1 cellular context compared by ENCODE assay signal in genomic region chr9:110114086-110114887, GRCh38.
TF ChIP-seq lines count a peak whose summit lies in the region.

No MANE protein-coding gene starts in this region.

TF ChIP-seq in H1, 55 proteins besides CTCF, POLR2A, EP300 and RAD21 (continued from another document):
- TF ChIP-seq RBBP5 (IDR thresholded peaks at IDR 0.05; ENCODE audit: borderline replicate concordance, low read depth, low read length): no peak
- no peak for TF ChIP-seq MAFK (IDR thresholded peaks at IDR 0.05; ENCODE audit: low read depth, low read length)
- TF ChIP-seq HDAC6 (IDR thresholded peaks at IDR 0.05; ENCODE audit: low read depth, low read length): no peak
- no peak for TF ChIP-seq SP4 (IDR thresholded peaks at IDR 0.05; ENCODE audit: low read length)
- TF ChIP-seq CREB1 (IDR thresholded peaks at IDR 0.05): no peak
- TF ChIP-seq JUND (IDR thresholded peaks at IDR 0.05; ENCODE audit: low read length): no peak
- TF ChIP-seq RXRA (IDR thresholded peaks at IDR 0.05; ENCODE audit: insufficient read depth, low read depth, low read length): no peak
TF ChIP-seq in H1: peak in this region for 1.
